In the genomic region with DNA sequence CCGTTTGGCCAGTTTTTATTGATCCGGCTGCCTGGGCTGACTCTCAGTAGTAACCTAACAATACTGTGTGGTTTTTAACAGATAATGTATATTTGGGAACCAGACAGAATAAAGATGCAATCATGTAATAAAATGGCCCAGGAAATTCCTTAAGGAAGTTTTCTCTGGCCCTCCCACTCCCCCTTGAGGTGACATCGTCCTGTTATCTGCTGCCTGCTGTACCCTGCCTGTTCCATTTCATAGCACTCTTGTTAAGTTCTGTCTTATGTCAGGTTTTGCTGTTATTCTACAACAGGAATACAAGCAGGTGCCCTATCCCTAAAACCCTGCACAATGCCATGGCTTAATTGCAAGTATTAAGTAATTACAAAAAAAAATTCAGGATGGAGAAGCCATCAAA, we compare ENCODE assay signal across 15 cellular contexts. TPM values are rescaled to one million over a fixed set of nuclear protein-coding genes. Genes with fewer than 3 reads are reported as not detected.
DNase-seq lines count a peak whose midpoint lies in the region; ATAC-seq, FAIRE-seq and TF ChIP-seq lines count a peak whose summit lies in the region.
"Had no signal": no experiment of that assay in that cellular context is flagged by ENCODE, and none has a peak within 500 bp of the region (broad histone marks: within the 10 kb centered on the region; RNA-seq: fewer than 3 reads in every experiment).

No MANE protein-coding gene starts in this region.

- H3K23me2 ChIP-seq in H9 (ENCODE audit: insufficient read length, low read depth, low read length, poor library complexity, severe bottlenecking), result no peaks in the 10 kb centered on the region

- no peak overlapping the region for H2BK5ac ChIP-seq in H9 (ENCODE audit: insufficient read length, low read length)

- CTCF ChIA-PET in A549 (lab: Yijun Ruan, JAX), result interaction anchor here (0.7 to 2.7 kb wide), 5 partner anchors 9 to 632 kb away, joined by 3 to 13 read pairs (median 3); a partner anchor contains a TSS
- CTCF ChIA-PET in GM12878 (lab: Yijun Ruan, JAX), result interaction anchor here (0.7 to 2.4 kb wide), 7 partner anchors 9 to 920 kb away, joined by 3 to 6 read pairs (median 3); a partner anchor contains a TSS

- H3K56ac ChIP-seq in H9 (ENCODE audit: insufficient read length, low read depth, low read length), result no peak overlapping the region

- no peak overlapping the region for H3K4me3 Mint-ChIP-seq in H9
- H3K4me3 Mint-ChIP-seq in activated T-cell treated with anti-CD3 and anti-CD28 coated beads, Interleukin-2, amount 50 U/mL, for 24 hours, result no peak overlapping the region
- H3K4me3 Mint-ChIP-seq: activated CD8-positive, alpha-beta T cell treated with anti-CD3 and anti-CD28 coated beads for 36 hours; activated naive CD4-positive, alpha-beta T cell treated with anti-CD3 and anti-CD28 coated beads, Interleukin-2, amount 10 ng/mL, durations not matched to agents 7 days and 5 days had no signal

- TF ChIP-seq RAD21 in A549 (conservative IDR thresholded peaks at IDR 0.05 in 1 of 2, IDR thresholded peaks at IDR 0.05 in 1 of 2) (peak; percentile 23 to 53; a peak in 4 of 5 replicates), GM12878 (IDR thresholded peaks at IDR 0.05; ENCODE audit: insufficient read depth, low read depth, low read length) (no peak)

- no peaks in the 10 kb centered on the region for H3K79me2 ChIP-seq in H9 (ENCODE audit: insufficient read depth, low read length)
- no peaks in the 10 kb centered on the region for H3K79me2 ChIP-seq in GM12878 (ENCODE audit: control insufficient read depth, insufficient read depth, low read length)

- no peak overlapping the region for H4K91ac ChIP-seq in H9 (ENCODE audit: insufficient read length, low read depth, low read length)

- RAD21 ChIA-PET in GM12878 (lab: Charles Lee; ENCODE audit: unreplicated experiment), result interaction anchor here (0.6 kb wide), 1 partner anchor 16 kb away, joined by 3 read pairs; no protein-coding TSS in a partner anchor

- no TSS peak for BruUV-seq in GM12878 (replicated peaks; lab: Mats Ljungman, UMichigan)

- no peak overlapping the region for H3K9ac ChIP-seq in H9 (ENCODE audit: extremely low read depth, insufficient read length, low read length)
- no peak overlapping the region for H3K9ac ChIP-seq in GM12878 (ENCODE audit: control insufficient read depth, insufficient read depth, low read length)
- H3K9ac ChIP-seq in kidney (ENCODE audit: low read length in 2 of 2), result no peak overlapping the region

- H3K27me3 Mint-ChIP-seq in H9 (ENCODE audit: low read depth), result no peaks in the 10 kb centered on the region
- peaks cover 4% of the 10 kb centered on the region for H3K27me3 Mint-ChIP-seq in activated T-cell treated with anti-CD3 and anti-CD28 coated beads, Interleukin-2, amount 50 U/mL, for 24 hours
- H3K27me3 Mint-ChIP-seq: activated naive CD4-positive, alpha-beta T cell treated with anti-CD3 and anti-CD28 coated beads, Interleukin-2, amount 10 ng/mL, durations not matched to agents 7 days and 5 days had no signal

- H2BK20ac ChIP-seq in H9 (ENCODE audit: low read depth, low read length, poor library complexity, severe bottlenecking), result no peak overlapping the region

- no peak overlapping the region for H3K4me3 ChIP-seq in A549
- H3K4me3 ChIP-seq in GM12878, result no peak overlapping the region
- no peak overlapping the region for H3K4me3 ChIP-seq in kidney (ENCODE audit: low read length in 2 of 2)
- H3K4me3 ChIP-seq: PC-9, uterus had no signal

- H3K27me3 ChIP-seq in H9 (ENCODE audit: insufficient read depth, low read length) (no peaks in the 10 kb centered on the region), GM12878 (replicated peaks in 1 of 2; ENCODE audit: control insufficient read depth in 2 of 2, insufficient read depth in 2 of 2, low read length in 1 of 2) (no peaks in the 10 kb centered on the region)
- H3K27me3 ChIP-seq: neutrophil, uterus had no signal

- no peak overlapping the region for H2AK5ac ChIP-seq in H9 (ENCODE audit: insufficient read length, low read length)

- H2AFZ ChIP-seq in H9 (ENCODE audit: low read length) (no peak overlapping the region), GM12878 (ENCODE audit: control insufficient read depth, low read depth, low read length) (no peak overlapping the region)
- H2AFZ ChIP-seq: PC-9 had no signal

- TF ChIP-seq POLR2A in A549 (IDR thresholded peaks at IDR 0.05; ENCODE audit: low read length), result no peak
- no peak for TF ChIP-seq POLR2A in GM12878 (IDR thresholded peaks at IDR 0.05; ENCODE audit: low read depth, low read length)

- H3K4me1 Mint-ChIP-seq in H9, result peaks cover 29 to 30% of the 10 kb centered on the region in 2 experiments
- no peaks in the 10 kb centered on the region for H3K4me1 Mint-ChIP-seq in activated T-cell treated with anti-CD3 and anti-CD28 coated beads, Interleukin-2, amount 50 U/mL, for 24 hours (ENCODE audit: low read depth)
- H3K4me1 Mint-ChIP-seq: activated naive CD4-positive, alpha-beta T cell treated with anti-CD3 and anti-CD28 coated beads, Interleukin-2, amount 10 ng/mL, durations not matched to agents 7 days and 5 days had no signal

- H4K20me1 ChIP-seq in H9 (ENCODE audit: control insufficient read depth, insufficient read depth, insufficient read length) (no peaks in the 10 kb centered on the region), GM12878 (ENCODE audit: control insufficient read depth, insufficient read depth) (no peaks in the 10 kb centered on the region)

- TF ChIP-seq EP300 in A549 (IDR thresholded peaks at IDR 0.05), result no peak
- TF ChIP-seq EP300 in GM12878 (IDR thresholded peaks at IDR 0.05; ENCODE audit: borderline replicate concordance in 1 of 2, control insufficient read depth in 1 of 2, low read depth in 2 of 2, low read length in 2 of 2), result no peak

- no peak overlapping the region for H4K5ac ChIP-seq in H9 (ENCODE audit: insufficient read length, low read depth, low read length)

- no peak overlapping the region for H2BK120ac ChIP-seq in H9 (ENCODE audit: low read depth, low read length, poor library complexity, severe bottlenecking)

- no peak overlapping the region for H3K4me2 ChIP-seq in A549
- H3K4me2 ChIP-seq in H9 (ENCODE audit: insufficient read depth, insufficient read length, low read length), result no peak overlapping the region
- no peak overlapping the region for H3K4me2 ChIP-seq in GM12878 (ENCODE audit: control insufficient read depth, insufficient read depth)
- H3K4me2 ChIP-seq: PC-9 had no signal

- DNase-seq in A549 (ENCODE audit: low read depth in 1 of 2, low spot score in 1 of 2), result peak in 1 of 2 experiments; percentile 37
- DNase-seq in H9, result no peak
- DNase-seq in GM12878 (ENCODE audit: low read depth, low spot score), result no peak
- no peak for DNase-seq in kidney
- DNase-seq in activated T-cell treated with anti-CD3 and anti-CD28 coated beads, Interleukin-2, amount 50 U/mL, for 24 hours, result no peak
- no peak for DNase-seq in activated naive CD4-positive, alpha-beta T cell (lab: John Stamatoyannopoulos, UW)
- DNase-seq in Right ventricle myocardium superior, result no peak
- DNase-seq: activated CD8-positive, alpha-beta T cell treated with anti-CD3 and anti-CD28 coated beads for 36 hours; activated naive CD4-positive, alpha-beta T cell treated with anti-CD3 and anti-CD28 coated beads, Interleukin-2, amount 10 ng/mL, durations not matched to agents 7 days and 5 days; foreskin melanocyte; PC-9; uterus had no signal

- no peak overlapping the region for H4K8ac ChIP-seq in H9 (replicated peaks; ENCODE audit: insufficient read length, low read depth, low read length)

- SMC1A ChIA-PET in GM12878 (lab: Charles Lee; ENCODE audit: uncharacterized antibody, unreplicated experiment), result interaction anchor here (1.2 to 2.5 kb wide), 4 partner anchors 8 to 42 kb away, joined by 3 to 9 read pairs (median 6); no protein-coding TSS in a partner anchor

- no peak overlapping the region for H3K18ac ChIP-seq in H9 (ENCODE audit: insufficient read length, low read depth, low read length)

- WGBS in A549 (ENCODE audit: missing lambda C conversion rate), result 57% methylated on average over 3 of the region's 3 CpGs
- no CpG with 5 or more reads among the region's 3 CpGs for WGBS in H9 (ENCODE audit: extremely low coverage, insufficient read length, low lambda C conversion rate)
- WGBS in GM12878 (ENCODE audit: insufficient coverage, insufficient replicate concordance, low lambda C conversion rate, missing lambda C conversion rate), result 67% methylated on average over 3 of the region's 3 CpGs

- intact Hi-C loops in GM12878 (cut with micrococcal nuclease; ENCODE audit: unreplicated experiment) (no loop called here), kidney (cut with DNase I) (no loop called here), Right ventricle myocardium superior (cut with DNase I) (no loop called here)

- no peak overlapping the region; a peak in 1 of 7 replicates for H3K27ac Mint-ChIP-seq in H9
- no peak overlapping the region for H3K27ac Mint-ChIP-seq in activated T-cell treated with anti-CD3 and anti-CD28 coated beads, Interleukin-2, amount 50 U/mL, for 24 hours
- H3K27ac Mint-ChIP-seq: activated CD8-positive, alpha-beta T cell treated with anti-CD3 and anti-CD28 coated beads for 36 hours; activated naive CD4-positive, alpha-beta T cell treated with anti-CD3 and anti-CD28 coated beads, Interleukin-2, amount 10 ng/mL, durations not matched to agents 7 days and 5 days had no signal

- H3K79me1 ChIP-seq in H9 (ENCODE audit: insufficient read depth, low read depth, low read length, poor library complexity, severe bottlenecking), result no peaks in the 10 kb centered on the region

- no peak overlapping the region for H3T11ph ChIP-seq in H9 (ENCODE audit: low read length)

- POLR2A ChIA-PET in A549 (lab: Yijun Ruan, JAX), result no interaction called here
- POLR2A ChIA-PET in GM12878 (lab: Charles Lee), result no interaction called here

- H3K36me3 Mint-ChIP-seq in H9 (ENCODE audit: insufficient read depth in 1 of 3, low read depth in 3 of 3), result no peaks in the 10 kb centered on the region
- H3K36me3 Mint-ChIP-seq in activated T-cell treated with anti-CD3 and anti-CD28 coated beads, Interleukin-2, amount 50 U/mL, for 24 hours (ENCODE audit: low read depth), result no peaks in the 10 kb centered on the region
- H3K36me3 Mint-ChIP-seq: activated naive CD4-positive, alpha-beta T cell treated with anti-CD3 and anti-CD28 coated beads, Interleukin-2, amount 10 ng/mL, durations not matched to agents 7 days and 5 days had no signal

- H3K27ac ChIP-seq in A549, result no peak overlapping the region
- H3K27ac ChIP-seq in H9 (ENCODE audit: insufficient read length, low read depth, low read length), result no peak overlapping the region
- H3K27ac ChIP-seq in GM12878 (ENCODE audit: control insufficient read depth, insufficient read depth), result no peak overlapping the region
- H3K27ac ChIP-seq in kidney (ENCODE audit: low read depth in 2 of 2, low read length in 2 of 2), result no peak overlapping the region
- H3K27ac ChIP-seq: neutrophil, PC-9, uterus had no signal

- H3K9me3 ChIP-seq in A549 (no peaks in the 10 kb centered on the region), H9 (ENCODE audit: control insufficient read depth, low read depth, low read length) (no peaks in the 10 kb centered on the region), GM12878 (replicated peaks; ENCODE audit: control insufficient read depth, insufficient read depth, low read length) (no peaks in the 10 kb centered on the region; the same call in 2 of the 3 replicates), kidney (ENCODE audit: control insufficient read depth in 1 of 2, low read length in 2 of 2) (no peaks in the 10 kb centered on the region)
- H3K9me3 ChIP-seq: neutrophil, uterus had no signal

- H3K4ac ChIP-seq in H9 (ENCODE audit: low read depth, low read length), result no peak overlapping the region

- no peak overlapping the region for H2BK12ac ChIP-seq in H9 (ENCODE audit: insufficient read length, low read depth, low read length)

- H3K36me3 ChIP-seq in GM12878 (ENCODE audit: control insufficient read depth in 2 of 2, insufficient read depth in 2 of 2, low read length in 1 of 2) (no peaks in the 10 kb centered on the region), kidney (ENCODE audit: control insufficient read depth in 1 of 2, insufficient read depth in 2 of 2, low read length in 2 of 2) (peaks cover 0 to 6% of the 10 kb centered on the region in 2 donors)
- H3K36me3 ChIP-seq: neutrophil, uterus had no signal

- H3K9me3 Mint-ChIP-seq in H9, result no peaks in the 10 kb centered on the region
- H3K9me3 Mint-ChIP-seq in activated T-cell treated with anti-CD3 and anti-CD28 coated beads, Interleukin-2, amount 50 U/mL, for 24 hours, result no peaks in the 10 kb centered on the region
- H3K9me3 Mint-ChIP-seq: activated CD8-positive, alpha-beta T cell treated with anti-CD3 and anti-CD28 coated beads for 36 hours; activated naive CD4-positive, alpha-beta T cell treated with anti-CD3 and anti-CD28 coated beads, Interleukin-2, amount 10 ng/mL, durations not matched to agents 7 days and 5 days had no signal

- H3K14ac ChIP-seq in H9 (ENCODE audit: insufficient read depth, low read length), result no peak overlapping the region

- no peak overlapping the region for H2BK15ac ChIP-seq in H9 (ENCODE audit: low read depth, low read length)

- ATAC-seq in A549 (peak; percentile 59 to 68; a peak in 2 of 6 replicates), GM12878 (no peak), HG03457 (IDR thresholded peaks at IDR 0.05; ENCODE audit: unreplicated experiment) (no peak), Right ventricle myocardium superior (ENCODE audit: poor library complexity) (no peak)
- ATAC-seq: activated CD8-positive, alpha-beta T cell treated with anti-CD3 and anti-CD28 coated beads for 36 hours; left lobe of liver had no signal

- no peak for FAIRE-seq in A549 (lab: Jason Lieb, UNC)
- FAIRE-seq in GM12878 (lab: Jason Lieb, UNC), result no peak
- FAIRE-seq in kidney (lab: Jason Lieb, UNC), result no peak

- H3K4me1 ChIP-seq in A549 (no peaks in the 10 kb centered on the region), H9 (ENCODE audit: insufficient read depth, low read length) (peaks cover 6% of the 10 kb centered on the region; the same call in 1 of the 2 replicates), GM12878 (ENCODE audit: control insufficient read depth, insufficient read depth, low read length) (no peaks in the 10 kb centered on the region), kidney (ENCODE audit: control insufficient read depth in 1 of 2, insufficient read depth in 1 of 2, low read depth in 1 of 2, low read length in 2 of 2) (no peaks in the 10 kb centered on the region)
- H3K4me1 ChIP-seq: uterus had no signal

- H3K23ac ChIP-seq in H9 (ENCODE audit: insufficient read length, low read depth, low read length), result no peak overlapping the region

- in situ Hi-C loops in GM12878 (cut with MboI), result no loop called here

- no peak; the same call in 2 of the 3 replicates for TF ChIP-seq CTCF in A549 (IDR thresholded peaks at IDR 0.05)
- peak; percentile 57; the same call in 2 of the 3 replicates for TF ChIP-seq CTCF in H9 (conservative IDR thresholded peaks at IDR 0.05)
- 0 out of 6 replicates have a peak, but pooled peaks of 1 of the 3 experiments have one; percentile 6 for TF ChIP-seq CTCF in GM12878 (IDR thresholded peaks at IDR 0.05 in 2 of 3, conservative IDR thresholded peaks at IDR 0.05 in 1 of 3; ENCODE audit: control insufficient read depth in 2 of 3, extremely low read depth in 1 of 3, insufficient read depth in 1 of 3, low read depth in 3 of 3, low read length in 3 of 3)
- TF ChIP-seq CTCF in kidney (IDR thresholded peaks at IDR 0.05; ENCODE audit: borderline replicate concordance, extremely low read depth, insufficient read depth), result peak; percentile 13

RNA-seq across cellular contexts. Expression of a gene that starts 12.5 kb away (rescaled TPM):
- 0.63 and 0.67 TPM in 2 replicates for polyA plus RNA-seq in A549 (2011; rRNA removed)
- polyA plus RNA-seq in A549 (2012; cell fraction: cytosol; rRNA removed), result 0.13 and 0.21 TPM in 2 replicates
- 0.27 and 0.29 TPM in 2 replicates for polyA plus RNA-seq in A549 (2012; cell fraction: nucleus; rRNA removed)
- 0.30 to 0.50 TPM (median 0.39 TPM) in 3 replicates for polyA plus RNA-seq in A549 (2017; fragmentation: RNase III; extraction: RNeasy Plus Mini Kit Qiagen cat#74134 plus additional on column Dnase treatment)
- polyA minus RNA-seq in A549 (2011; rRNA and poly(A)+ RNA removed), result 1.5 and 3.2 TPM in 2 replicates
- total RNA-seq in H9 (2021), result 7.1 and 7.6 TPM in 2 replicates
- total RNA-seq in GM12878 (2013; cell fraction: nucleolus; rRNA removed), result 157 and 162 TPM in 2 replicates
- 3.1 and 3.9 TPM in 2 replicates for total RNA-seq in GM12878 (2014; rRNA removed)
- total RNA-seq in GM12878 (2014; rRNA removed; fragmentation: Illumina TruSeq; extraction: Trizol), result 3.0 TPM in 2 replicates
- total RNA-seq in GM12878 (2021), result 3.0 and 3.2 TPM in 2 replicates
- polyA plus RNA-seq in GM12878 (2011; ENCODE audit: low read depth), result 0.29 TPM
- 26.2 and 45.6 TPM in 2 replicates for polyA plus RNA-seq in GM12878 (2011; rRNA removed)
- polyA plus RNA-seq in GM12878 (2011; cell fraction: cytosol; rRNA removed), result 10.0 and 11.0 TPM in 2 replicates
- 59.4 and 69.9 TPM in 2 replicates for polyA plus RNA-seq in GM12878 (2011; cell fraction: nucleus; rRNA removed)
- polyA plus RNA-seq in GM12878 (2012), result 0.55 and 0.60 TPM in 2 replicates
- polyA plus RNA-seq in GM12878 (2014; fragmentation: Illumina TruSeq; extraction: Trizol), result 1.6 and 2.2 TPM in 2 replicates
- polyA plus RNA-seq in GM12878 (2014; fragmentation: Nextera tagmentation; extraction: Ambion mirVana), result under 1 TPM; 0.37 to 0.40 TPM
- polyA plus RNA-seq in GM12878 (2014; rRNA removed), result 1.4 TPM in 2 replicates
- 1 to 10 TPM in 1 of 2 experiments, under 1 TPM in 1; 0.95 to 1.4 TPM for polyA plus RNA-seq in GM12878 (2016; fragmentation: Nextera tagmentation; extraction: Ambion mirVana)
- polyA minus RNA-seq in GM12878 (2011; rRNA and poly(A)+ RNA removed), result 119 and 122 TPM in 2 replicates
- 24.3 and 26.2 TPM in 2 replicates for polyA minus RNA-seq in GM12878 (2011; cell fraction: cytosol; rRNA and poly(A)+ RNA removed)
- 168 and 290 TPM in 2 replicates for polyA minus RNA-seq in GM12878 (2011; cell fraction: nucleus; rRNA and poly(A)+ RNA removed)
- 213 TPM for total RNA-seq in kidney
- polyA plus RNA-seq in kidney (ENCODE audit: insufficient read depth, low read depth, low replicate concordance), result 10.3 TPM
- total RNA-seq in Right ventricle myocardium superior, result 1.9 TPM
- total RNA-seq: activated CD8-positive, alpha-beta T cell treated with anti-CD3 and anti-CD28 coated beads for 36 hours had no signal

Comparison
In these comparisons a context has a peak if more than half of its experiments do, and no peak if none do; other contexts are left out.
1. ATAC-seq: peak in A549 (2 of 2); none in GM12878 (single experiment), HG03457 (single experiment) and Right ventricle myocardium superior (single experiment).